ENCODE assay signal across 8 cellular contexts in genomic region chr1:148388260-148389026, GRCh38.
A peak's percentile ranks its signal among the peaks of the same experiment; 100 is the strongest.
DNase-seq lines count a peak whose midpoint lies in the region; ATAC-seq and TF ChIP-seq lines count a peak whose summit lies in the region.

No MANE protein-coding gene starts in this region.

- DNase-seq in DMS153 (lab: John Stamatoyannopoulos, UW) (peak; percentile 92), H7 (peak; percentile 87), NCI-H510A (lab: John Stamatoyannopoulos, UW) (peak; percentile 90), dorsolateral prefrontal cortex (peak; percentile 85 to 97 (median 96))
- peak; percentile 91 for DNase-seq in activated CD4-positive, alpha-beta memory T cell treated with anti-CD3 and anti-CD28 coated beads, Interleukin-2, amount 10 ng/mL, durations not matched to agents 7 days and 5 days
- peak; percentile 83 for DNase-seq in stimulated activated CD4-positive, alpha-beta T cell treated with anti-CD3 and anti-CD28 coated beads, Interleukin-2, amount 100 ng/mL, for 4 hours (ENCODE audit: low read depth)

- H3K9me3 ChIP-seq in liver (ENCODE audit: control insufficient read depth in 4 of 4, low read length in 3 of 4): no peaks in the 10 kb centered on the region

- H3K27me3 ChIP-seq in H7 (ENCODE audit: control insufficient read depth, insufficient read depth, low read length) (no peaks in the 10 kb centered on the region), dorsolateral prefrontal cortex (no peaks in the 10 kb centered on the region), liver (ENCODE audit: control insufficient read depth in 4 of 4, insufficient read depth in 4 of 4, low read length in 3 of 4) (no peaks in the 10 kb centered on the region)

- ATAC-seq in HG03108 (IDR thresholded peaks at IDR 0.05; ENCODE audit: unreplicated experiment): no peak

- H3K4me3 ChIP-seq in H7 (ENCODE audit: insufficient read depth, low read depth, low read length) (peak overlapping the region; percentile 51), dorsolateral prefrontal cortex (peak overlapping the region; percentile 40 to 86 (median 68)), liver (ENCODE audit: low read depth in 1 of 3, low read length in 3 of 3) (peak overlapping the region; percentile 34 to 67 (median 49))

- peak; percentile 27 to 57 for TF ChIP-seq RAD21 in liver (IDR thresholded peaks at IDR 0.05)

- H3K4me3 Mint-ChIP-seq in activated CD4-positive, alpha-beta memory T cell treated with anti-CD3 and anti-CD28 coated beads, Interleukin-2, amount 10 ng/mL, durations not matched to agents 7 days and 5 days: peak overlapping the region; percentile 86

- TF ChIP-seq CTCF in dorsolateral prefrontal cortex (IDR thresholded peaks at IDR 0.05 in 54 of 56, conservative IDR thresholded peaks at IDR 0.05 in 2 of 56; ENCODE audit: low read depth in 1 of 56, partially characterized antibody in 56 of 56) (peak in 5 of 56 donors; percentile 2 to 22 (median 12)), liver (IDR thresholded peaks at IDR 0.05; ENCODE audit: low read depth, low read length, missing input control) (no peak)

- POLR2A ChIA-PET in activated CD4-positive, alpha-beta memory T cell treated with anti-CD3 and anti-CD28 coated beads, Interleukin-2, amount 10 ng/mL, durations not matched to agents 7 days and 5 days (lab: Charles Lee): interaction anchor here (0.9 to 2.4 kb wide), 12 partner anchors 9 to 350 kb away, joined by 3 to 57 read pairs (median 10); no protein-coding TSS in a partner anchor

- H3K9me3 Mint-ChIP-seq in activated CD4-positive, alpha-beta memory T cell treated with anti-CD3 and anti-CD28 coated beads, Interleukin-2, amount 10 ng/mL, durations not matched to agents 7 days and 5 days: no peaks in the 10 kb centered on the region

- peak overlapping the region in 1 of 2 donors; percentile 63 for H3K9ac ChIP-seq in liver (ENCODE audit: low read depth in 1 of 2, low read length in 2 of 2)

- WGBS in liver: 9% methylated on average over 40 of the region's 40 CpGs

- CTCF ChIA-PET in activated CD4-positive, alpha-beta memory T cell treated with anti-CD3 and anti-CD28 coated beads, Interleukin-2, amount 10 ng/mL, durations not matched to agents 7 days and 5 days (lab: Charles Lee): interaction anchor here (0.8 to 2.1 kb wide), 2 partner anchors 16 to 54 kb away, joined by 3 to 12 read pairs; no protein-coding TSS in a partner anchor

- no peaks in the 10 kb centered on the region for H3K4me1 ChIP-seq in liver (ENCODE audit: control insufficient read depth in 4 of 4, insufficient read depth in 4 of 4, low read length in 3 of 4)

- H3K27ac Mint-ChIP-seq in activated CD4-positive, alpha-beta memory T cell treated with anti-CD3 and anti-CD28 coated beads, Interleukin-2, amount 10 ng/mL, durations not matched to agents 7 days and 5 days: peak overlapping the region; percentile 95

- intact Hi-C loops in dorsolateral prefrontal cortex (cut with DNase I): no loop called here

- H3K27me3 Mint-ChIP-seq in activated CD4-positive, alpha-beta memory T cell treated with anti-CD3 and anti-CD28 coated beads, Interleukin-2, amount 10 ng/mL, durations not matched to agents 7 days and 5 days: no peaks in the 10 kb centered on the region

- H3K27ac ChIP-seq in dorsolateral prefrontal cortex (peak overlapping the region; percentile 71 to 98 (median 94)), liver (ENCODE audit: low read depth in 1 of 2, low read length in 2 of 2) (peak overlapping the region; percentile 79 to 91)

- H3K36me3 Mint-ChIP-seq in activated CD4-positive, alpha-beta memory T cell treated with anti-CD3 and anti-CD28 coated beads, Interleukin-2, amount 10 ng/mL, durations not matched to agents 7 days and 5 days (ENCODE audit: low read depth): no peaks in the 10 kb centered on the region

- H3K36me3 ChIP-seq in H7 (replicated peaks; ENCODE audit: control insufficient read depth, insufficient read depth, low read length): no peaks in the 10 kb centered on the region
- no peaks in the 10 kb centered on the region for H3K36me3 ChIP-seq in liver (ENCODE audit: control insufficient read depth in 4 of 4, insufficient read depth in 3 of 4, low read depth in 1 of 4, low read length in 3 of 4)

- H3K4me1 Mint-ChIP-seq in activated CD4-positive, alpha-beta memory T cell treated with anti-CD3 and anti-CD28 coated beads, Interleukin-2, amount 10 ng/mL, durations not matched to agents 7 days and 5 days: peaks cover 38% of the 10 kb centered on the region

TF ChIP-seq in liver, 16 proteins besides CTCF, POLR2A, EP300 and RAD21:
- TF ChIP-seq ZBTB33 (IDR thresholded peaks at IDR 0.05) (no peak), FOXA1 (IDR thresholded peaks at IDR 0.05) (no peak), MAX (IDR thresholded peaks at IDR 0.05) (peak; percentile 66), JUND (IDR thresholded peaks at IDR 0.05) (peak in 1 of 2 donors; percentile 31), EGR1 (IDR thresholded peaks at IDR 0.05; ENCODE audit: low read depth in 2 of 2) (no peak), HNF4A (conservative IDR thresholded peaks at IDR 0.05) (peak; percentile 8 to 11), RXRA (IDR thresholded peaks at IDR 0.05) (peak; percentile 45 to 57), NR2F2 (IDR thresholded peaks at IDR 0.05) (no peak), ATF3 (IDR thresholded peaks at IDR 0.05) (peak; percentile 14), REST (IDR thresholded peaks at IDR 0.05) (peak; percentile 70), YY1 (IDR thresholded peaks at IDR 0.05) (peak; percentile 72), SP1 (IDR thresholded peaks at IDR 0.05) (no peak), TAF1 (conservative IDR thresholded peaks at IDR 0.05) (peak; percentile 48), GABPA (IDR thresholded peaks at IDR 0.05 in 1 of 2, conservative IDR thresholded peaks at IDR 0.05 in 1 of 2) (peak; percentile 79 to 91), HNF4G (IDR thresholded peaks at IDR 0.05) (no peak), FOXA2 (IDR thresholded peaks at IDR 0.05) (peak; percentile 1)
